Comparison of ENCODE assay signal across 22 cellular contexts in genomic region chr5:115979628-115980041, GRCh38. TPM values are rescaled to one million over a fixed set of nuclear protein-coding genes. Genes with fewer than 3 reads are reported as not detected.
DNase-seq lines count a peak whose midpoint lies in the region; ATAC-seq and TF ChIP-seq lines count a peak whose summit lies in the region.
"Had no signal": no experiment of that assay in that cellular context is flagged by ENCODE, and none has a peak within 500 bp of the region (broad histone marks: within the 10 kb centered on the region; RNA-seq: fewer than 3 reads in every experiment).

No MANE protein-coding gene starts in this region.

- no peaks in the 10 kb centered on the region; the same call in none of the 2 replicates for H3K27me3 Mint-ChIP-seq in HFFc6 (ENCODE audit: insufficient read depth)
- peaks cover 30% of the 10 kb centered on the region for H3K27me3 Mint-ChIP-seq in Caco-2 (ENCODE audit: insufficient read depth, unreplicated experiment)

- H3K4me3 ChIP-seq in AG09309 (ENCODE audit: control insufficient read depth, low read depth, low read length) (no peak overlapping the region), fibroblast of mammary gland (ENCODE audit: control insufficient read depth, low read depth, low read length) (no peak overlapping the region), Caco-2 (ENCODE audit: low read depth, low read length) (no peak overlapping the region)

- no peak for TF ChIP-seq CTCF in AG09309 (IDR thresholded peaks at IDR 0.05; ENCODE audit: control insufficient read depth, insufficient read depth, low read depth, low read length, missing control alignments)
- no peak for TF ChIP-seq CTCF in HFFc6 (IDR thresholded peaks at IDR 0.05)
- TF ChIP-seq CTCF in fibroblast of mammary gland (conservative IDR thresholded peaks at IDR 0.05; ENCODE audit: control insufficient read depth, insufficient read depth, low read depth, low read length): no peak
- no peak for TF ChIP-seq CTCF in Caco-2 (IDR thresholded peaks at IDR 0.05; ENCODE audit: insufficient read depth in 1 of 2, low read depth in 1 of 2, low read length in 1 of 2, severe bottlenecking in 1 of 2, unreplicated experiment in 1 of 2)

- CTCF ChIA-PET in Caco-2 (lab: Charles Lee): no interaction called here

- H3K9me3 Mint-ChIP-seq in HFFc6: no peaks in the 10 kb centered on the region
- H3K9me3 Mint-ChIP-seq in Caco-2 (ENCODE audit: unreplicated experiment): no peaks in the 10 kb centered on the region
- H3K9me3 Mint-ChIP-seq: effector memory CD8-positive, alpha-beta T cell had no signal

- H3K36me3 Mint-ChIP-seq in HFFc6 (ENCODE audit: low read depth) (no peaks in the 10 kb centered on the region), Caco-2 (ENCODE audit: insufficient read depth, unreplicated experiment) (no peaks in the 10 kb centered on the region)
- H3K36me3 Mint-ChIP-seq: immature natural killer cell had no signal

- H3K9me3 ChIP-seq in Caco-2: no peaks in the 10 kb centered on the region

- no peaks in the 10 kb centered on the region for H3K4me1 ChIP-seq in Caco-2

- peak overlapping the region; percentile 67 for H3K27ac Mint-ChIP-seq in HFFc6
- no peak overlapping the region for H3K27ac Mint-ChIP-seq in Caco-2 (ENCODE audit: unreplicated experiment)
- H3K27ac Mint-ChIP-seq: effector memory CD8-positive, alpha-beta T cell; immature natural killer cell; T-helper 17 cell had no signal

- H3K4me3 Mint-ChIP-seq in HFFc6 (no peak overlapping the region), Caco-2 (ENCODE audit: unreplicated experiment) (no peak overlapping the region)
- H3K4me3 Mint-ChIP-seq: effector memory CD8-positive, alpha-beta T cell; immature natural killer cell; T-helper 17 cell had no signal

- peak; percentile 77 for DNase-seq in AG09309 (ENCODE audit: low read depth)
- DNase-seq in HFFc6: peak; percentile 65
- DNase-seq in fibroblast of mammary gland (ENCODE audit: low read depth): peak; percentile 88
- peak; percentile 15 for DNase-seq in non-pigmented ciliary epithelial cell (ENCODE audit: low read depth)
- no peak for DNase-seq in Caco-2
- no peak for DNase-seq in kidney tubule cell (ENCODE audit: low spot score)
- DNase-seq: ACHN; activated CD4-positive, CD25-positive, alpha-beta regulatory T cell treated with anti-CD3 and anti-CD28 coated beads, Interleukin-2, amount 50 U/mL, for 72 hours; activated naive CD4-positive, alpha-beta T cell; effector memory CD8-positive, alpha-beta T cell; H7; immature natural killer cell; NCI-H1092 treated with DMSO at 0.1 percent for 48 hours; NCI-H2171; NK-92 treated with Interleukin-12 subunit alpha and Interleukin-12 subunit beta, amount 100 ng/mL, for 24 hours; posterior cingulate gyrus; SHP77; T-helper 17 cell had no signal

- H3K4me1 Mint-ChIP-seq in HFFc6 (ENCODE audit: low read depth) (peaks cover 44% of the 10 kb centered on the region), Caco-2 (ENCODE audit: low read depth, unreplicated experiment) (no peaks in the 10 kb centered on the region)
- H3K4me1 Mint-ChIP-seq: T-helper 17 cell had no signal

- intact Hi-C loops in Caco-2 (cut with micrococcal nuclease; ENCODE audit: unreplicated experiment): loop anchor here (1.0 kb wide), 1 partner anchor 89 kb away; no protein-coding TSS in a partner anchor

- no TSS peak for BruUV-seq in Caco-2 (replicated peaks; lab: Mats Ljungman, UMichigan)

- no peaks in the 10 kb centered on the region for H3K27me3 ChIP-seq in Caco-2 (replicated peaks; ENCODE audit: control insufficient read depth, insufficient read depth, low read length)

- POLR2A ChIA-PET in Caco-2 (lab: Charles Lee): interaction anchor here (0.7 kb wide), 1 partner anchor 138 kb away, joined by 3 read pairs; the partner anchor contains the start of gene AP3S1

- ATAC-seq in GM18861 (IDR thresholded peaks at IDR 0.05; ENCODE audit: unreplicated experiment) (no peak), GM18517 (IDR thresholded peaks at IDR 0.05; ENCODE audit: unreplicated experiment) (no peak)
- ATAC-seq: effector memory CD8-positive, alpha-beta T cell; T-helper 17 cell had no signal

- no peaks in the 10 kb centered on the region for H3K36me3 ChIP-seq in Caco-2 (ENCODE audit: control insufficient read depth, insufficient read depth, low read length)

RNA-seq across cellular contexts. Expression of gene LVRN, which starts 17.4 kb away (rescaled TPM):
- under 1 TPM in 4 of 6 experiments, not detected in 2; 0.07 to 0.41 (median 0.16) TPM for total RNA-seq in HFFc6 (2021; fragmentation: NEBNext Ultra II Directional; extraction: Animal tissue kit (Norgen Biotek cat#: 25700))
- 0.27 and 0.42 TPM in 2 replicates for total RNA-seq in Caco-2 (2022)
- total RNA-seq: T-helper 17 cell had no signal

RNA-seq across cellular contexts. Expression of gene ARL14EPL, which starts 52.6 kb away (rescaled TPM):
- not detected for total RNA-seq in HFFc6 (2021; fragmentation: NEBNext Ultra II Directional; extraction: Animal tissue kit (Norgen Biotek cat#: 25700))
- total RNA-seq in Caco-2 (2022): not detected in 2 replicates
- total RNA-seq: bronchial epithelial cell, H7, subcutaneous adipose tissue, T-helper 17 cell had no signal

Comparison
In these comparisons a context has a peak if more than half of its experiments do, and no peak if none do; other contexts are left out.
1. DNase-seq: peak in AG09309 (single experiment), HFFc6 (single experiment), fibroblast of mammary gland (single experiment) and non-pigmented ciliary epithelial cell (single experiment); none in Caco-2 (0 of 2) and kidney tubule cell (single experiment).